ENCODE assay signal across 10 cellular contexts in the genomic region with DNA sequence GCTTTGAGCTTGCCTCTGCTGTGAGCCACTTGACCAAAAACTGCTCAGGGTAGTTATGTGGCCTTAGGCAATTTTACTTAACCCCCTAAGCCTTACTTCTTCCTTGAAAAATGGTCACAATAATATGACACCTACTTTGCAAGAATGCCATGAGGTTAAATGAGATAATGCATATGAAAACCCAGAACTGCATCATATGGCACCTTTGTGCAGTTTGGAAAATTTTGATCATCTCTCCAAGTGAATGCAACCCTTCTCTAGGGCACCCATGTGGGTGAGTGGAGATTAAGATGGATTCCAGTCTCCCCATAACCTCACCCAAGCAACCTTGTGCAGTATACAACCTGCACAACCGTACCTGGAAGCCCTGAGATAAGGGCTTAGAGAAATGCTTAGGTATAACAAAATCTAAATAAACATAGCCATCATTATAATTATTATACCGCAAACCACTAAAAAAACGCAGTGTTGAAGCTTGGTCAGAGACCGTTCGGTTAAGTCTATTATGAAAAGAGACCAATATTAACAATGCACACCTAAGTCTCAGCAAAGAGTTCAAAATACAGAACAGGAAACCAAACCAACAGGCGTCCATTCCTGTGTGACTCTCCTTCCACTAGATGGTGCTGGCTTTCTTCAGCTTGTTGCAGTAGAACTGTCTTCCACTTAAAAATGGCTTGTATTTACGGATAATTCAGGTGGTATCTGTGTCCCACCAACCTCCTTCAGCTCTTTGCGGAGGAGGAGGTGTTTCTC. TPM values are rescaled to one million over a fixed set of nuclear protein-coding genes. Genes with fewer than 3 reads are reported as not detected.
DNase-seq lines count a peak whose midpoint lies in the region; ATAC-seq, FAIRE-seq and TF ChIP-seq lines count a peak whose summit lies in the region.
"Had no signal": no experiment of that assay in that cellular context is flagged by ENCODE, and none has a peak within 500 bp of the region (broad histone marks: within the 10 kb centered on the region; RNA-seq: fewer than 3 reads in every experiment).

No MANE protein-coding gene starts in this region.

- FAIRE-seq in D721Med (lab: Jason Lieb, UNC), result no peak

- no peak overlapping the region for H3K4ac ChIP-seq in mesenchymal stem cell (ENCODE audit: low read depth in 1 of 2, low read length in 2 of 2)

- no peak overlapping the region for H4K91ac ChIP-seq in mesenchymal stem cell (ENCODE audit: low read length)

- no peaks in the 10 kb centered on the region for H3K79me1 ChIP-seq in mesenchymal stem cell (replicated peaks; ENCODE audit: low read length, poor library complexity, severe bottlenecking)

- H3K14ac ChIP-seq in mesenchymal stem cell (ENCODE audit: low read length in 2 of 2), result no peak overlapping the region

- no peak overlapping the region for H3K4me3 ChIP-seq in choroid plexus epithelial cell (ENCODE audit: low read depth, low read length)
- H3K4me3 ChIP-seq in mesenchymal stem cell (ENCODE audit: insufficient read depth in 1 of 2, low read depth in 1 of 2, low read length in 2 of 2), result no peak overlapping the region

- H2AK5ac ChIP-seq in mesenchymal stem cell (ENCODE audit: low read length, severe bottlenecking), result no peak overlapping the region

- H2AFZ ChIP-seq in mesenchymal stem cell (ENCODE audit: low read depth, low read length), result no peak overlapping the region

- H2BK12ac ChIP-seq in mesenchymal stem cell (ENCODE audit: low read length in 2 of 2), result no peak overlapping the region

- H3K4me1 ChIP-seq in mesenchymal stem cell (ENCODE audit: control insufficient read depth, insufficient read depth, low read depth, low read length), result no peaks in the 10 kb centered on the region

- no peak overlapping the region for H3K9ac ChIP-seq in mesenchymal stem cell (ENCODE audit: low read length)

- DNase-seq in D721Med (ENCODE audit: insufficient read length, low spot score) (no peak), NCI-H748 (lab: John Stamatoyannopoulos, UW; ENCODE audit: unreplicated experiment) (peak; percentile 83), choroid plexus epithelial cell (ENCODE audit: low read depth) (peak; percentile 82), mesenchymal stem cell (peak; percentile 63), globus pallidus (ENCODE audit: low spot score) (no peak), T-helper 9 cell (no peak)
- DNase-seq: naive B cell, T-cell had no signal

- no peak overlapping the region for H4K8ac ChIP-seq in mesenchymal stem cell (ENCODE audit: low read length)

- H2BK120ac ChIP-seq in mesenchymal stem cell (ENCODE audit: low read depth, low read length), result no peak overlapping the region

- H3K27me3 ChIP-seq in mesenchymal stem cell (ENCODE audit: control insufficient read depth in 1 of 2, insufficient read depth in 1 of 2, low read length in 2 of 2), result no peaks in the 10 kb centered on the region

- 23% methylated on average over 7 of the region's 8 CpGs for WGBS in mesenchymal stem cell

- H2BK5ac ChIP-seq in mesenchymal stem cell (ENCODE audit: low read depth, low read length, poor library complexity, severe bottlenecking), result no peak overlapping the region

- ATAC-seq in GM19035 (IDR thresholded peaks at IDR 0.05; ENCODE audit: unreplicated experiment) (peak; percentile 93), HG03378 (IDR thresholded peaks at IDR 0.05; ENCODE audit: unreplicated experiment) (peak; percentile 71)

- no peak overlapping the region for H3K4me2 ChIP-seq in mesenchymal stem cell (ENCODE audit: low read length, poor library complexity, severe bottlenecking)

- no peak overlapping the region for H3K18ac ChIP-seq in mesenchymal stem cell (ENCODE audit: low read depth in 1 of 2, low read length in 2 of 2)

- H3K27ac ChIP-seq in mesenchymal stem cell (ENCODE audit: low read length, poor library complexity, severe bottlenecking), result no peak overlapping the region

- H3K23ac ChIP-seq in mesenchymal stem cell (ENCODE audit: low read length in 2 of 2), result no peak overlapping the region

- no peak overlapping the region for H2BK15ac ChIP-seq in mesenchymal stem cell (ENCODE audit: low read depth, poor library complexity, severe bottlenecking)

- no peaks in the 10 kb centered on the region for H3K9me3 ChIP-seq in mesenchymal stem cell (ENCODE audit: control insufficient read depth, low read length)

- H3K36me3 ChIP-seq in mesenchymal stem cell (ENCODE audit: control insufficient read depth in 1 of 2, insufficient read depth in 2 of 2, low read depth in 1 of 2, low read length in 2 of 2), result no peaks in the 10 kb centered on the region

- peak; percentile 54 for TF ChIP-seq CTCF in D721Med (IDR thresholded peaks at IDR 0.05; ENCODE audit: insufficient read depth, missing control alignments)
- peak; percentile 94 for TF ChIP-seq CTCF in choroid plexus epithelial cell (conservative IDR thresholded peaks at IDR 0.05; ENCODE audit: low read depth, low read length)

RNA-seq across cellular contexts. Expression of a gene that starts 21.0 kb away (rescaled TPM):
- 0.10 TPM for polyA plus RNA-seq in mesenchymal stem cell (2013, experiment 1 of 2)
- 0.12 TPM for polyA plus RNA-seq in mesenchymal stem cell (2013, experiment 2 of 2)

RNA-seq across cellular contexts. Expression of a gene that starts 23.0 kb away (rescaled TPM):
- 57.7 TPM for polyA plus RNA-seq in mesenchymal stem cell (2013, experiment 1 of 2)
- polyA plus RNA-seq in mesenchymal stem cell (2013, experiment 2 of 2), result 57.3 TPM

RNA-seq across cellular contexts. Expression of a gene that starts 46.2 kb away (rescaled TPM):
- 0.55 TPM for polyA plus RNA-seq in mesenchymal stem cell (2013, experiment 1 of 2)
- 0.62 TPM for polyA plus RNA-seq in mesenchymal stem cell (2013, experiment 2 of 2)

Comparison
In these comparisons a context has a peak if more than half of its experiments do, and no peak if none do; other contexts are left out.
1. DNase-seq: peak in NCI-H748 (single experiment), choroid plexus epithelial cell (single experiment) and mesenchymal stem cell (single experiment); none in D721Med (single experiment), globus pallidus (single experiment) and T-helper 9 cell (single experiment).